Comparison of ENCODE assay signal across 28 cellular contexts in genomic region chr17:69093995-69094394, GRCh38. TPM values are rescaled to one million over a fixed set of nuclear protein-coding genes. Genes with fewer than 3 reads are reported as not detected.
"Had no signal": no experiment of that assay in that cellular context is flagged by ENCODE, and none has a peak within 500 bp of the region (broad histone marks: within the 10 kb centered on the region; RNA-seq: fewer than 3 reads in every experiment).

No MANE protein-coding gene starts in this region.

- ATAC-seq: left colon; lower lobe of right lung; natural killer cell; stimulated activated naive CD8-positive, alpha-beta T cell treated with anti-CD3 and anti-CD28 coated beads, Interleukin-15, amount 100 ng/mL, for 72 hours had no signal

- H3K36me3 Mint-ChIP-seq: mesothelial cell of epicardium; naive B cell; natural killer cell; stimulated activated memory B cell treated with anti-CD40 and anti-IgM and Interleukin-4, amounts not matched to agents 10 μg/mL and 1 μg/mL and 100 μg/mL, for 72 hours; type B pancreatic cell had no signal

- H3K27me3 ChIP-seq: left lung, right atrium auricular region, right lobe of liver, tibial nerve, uterus had no signal

- H3K27ac Mint-ChIP-seq: immature natural killer cell; stimulated activated naive CD8-positive, alpha-beta T cell treated with anti-CD3 and anti-CD28 coated beads, Interleukin-15, amount 100 ng/mL, for 72 hours had no signal

- H3K4me3 Mint-ChIP-seq: type B pancreatic cell had no signal

- H3K9me3 ChIP-seq: left lung, lower lobe of right lung, right atrium auricular region, right lobe of liver, tibial nerve, uterus had no signal

- H3K36me3 ChIP-seq: left lung, uterus had no signal

- H3K9me3 Mint-ChIP-seq: immature natural killer cell; mesothelial cell of epicardium; naive B cell; natural killer cell; stimulated activated memory B cell treated with anti-CD40 and anti-IgM and Interleukin-4, amounts not matched to agents 10 μg/mL and 1 μg/mL and 100 μg/mL, for 72 hours; stimulated activated naive CD8-positive, alpha-beta T cell treated with anti-CD3 and anti-CD28 coated beads, Interleukin-15, amount 100 ng/mL, for 72 hours; type B pancreatic cell had no signal

- H3K27ac ChIP-seq: left lung, lower lobe of right lung, parathyroid adenoma, right atrium auricular region, tibial nerve, uterus had no signal

- H2AFZ ChIP-seq: parathyroid adenoma had no signal

- DNase-seq: hypothalamus; immature natural killer cell; kidney; left colon; left lung; lower lobe of right lung; mammary epithelial cell; mesendoderm; natural killer cell; occipital lobe; right lobe of liver; stimulated activated CD4-positive, alpha-beta T cell treated with anti-CD3 and anti-CD28 coated beads, Interleukin-1b, Interleukin-23, amount 100 ng/mL, for 48 hours; stimulated activated CD4-positive, alpha-beta T cell treated with anti-CD3 and anti-CD28 coated beads, Interleukin-2, amount 100 ng/mL, for 48 hours; stimulated activated CD4-positive, alpha-beta T cell treated with anti-CD3 and anti-CD28 coated beads, Interleukin-4, amount 100 ng/mL, for 4 hours; stimulated activated CD8-positive, alpha-beta memory T cell treated with anti-CD3 and anti-CD28 coated beads, Interleukin-4, amount 100 ng/mL, for 48 hours; stimulated activated naive CD4-positive, alpha-beta T cell treated with Interleukin-2 at 50 U/mL for 16 hours; stimulated activated naive CD8-positive, alpha-beta T cell treated with anti-CD3 and anti-CD28 coated beads, Interleukin-15, amount 100 ng/mL, for 72 hours; substantia nigra; uterus had no signal

- H3K4me1 ChIP-seq: parathyroid adenoma, right atrium auricular region, right lobe of liver, uterus had no signal

- H3K9ac ChIP-seq: parathyroid adenoma had no signal

- H3K4me3 ChIP-seq: left lung, lower lobe of right lung, right atrium auricular region, right lobe of liver, smooth muscle cell had no signal

- H3K4me2 ChIP-seq: smooth muscle cell had no signal

- FAIRE-seq: islet of Langerhans, kidney had no signal

- H3K79me2 ChIP-seq: parathyroid adenoma had no signal

- H3K27me3 Mint-ChIP-seq: naive B cell; stimulated activated memory B cell treated with anti-CD40 and anti-IgM and Interleukin-4, amounts not matched to agents 10 μg/mL and 1 μg/mL and 100 μg/mL, for 72 hours; type B pancreatic cell had no signal

RNA-seq across cellular contexts. Expression of gene ABCA9, which starts 33.3 kb away (rescaled TPM):
- total RNA-seq: smooth muscle cell had no signal
- polyA plus RNA-seq: smooth muscle cell had no signal

RNA-seq across cellular contexts. Expression of gene ABCA6, which starts 47.7 kb away (rescaled TPM):
- total RNA-seq: smooth muscle cell had no signal
- polyA plus RNA-seq: immature natural killer cell, smooth muscle cell had no signal
